8 cellular contexts compared by ENCODE assay signal in the genomic region with DNA sequence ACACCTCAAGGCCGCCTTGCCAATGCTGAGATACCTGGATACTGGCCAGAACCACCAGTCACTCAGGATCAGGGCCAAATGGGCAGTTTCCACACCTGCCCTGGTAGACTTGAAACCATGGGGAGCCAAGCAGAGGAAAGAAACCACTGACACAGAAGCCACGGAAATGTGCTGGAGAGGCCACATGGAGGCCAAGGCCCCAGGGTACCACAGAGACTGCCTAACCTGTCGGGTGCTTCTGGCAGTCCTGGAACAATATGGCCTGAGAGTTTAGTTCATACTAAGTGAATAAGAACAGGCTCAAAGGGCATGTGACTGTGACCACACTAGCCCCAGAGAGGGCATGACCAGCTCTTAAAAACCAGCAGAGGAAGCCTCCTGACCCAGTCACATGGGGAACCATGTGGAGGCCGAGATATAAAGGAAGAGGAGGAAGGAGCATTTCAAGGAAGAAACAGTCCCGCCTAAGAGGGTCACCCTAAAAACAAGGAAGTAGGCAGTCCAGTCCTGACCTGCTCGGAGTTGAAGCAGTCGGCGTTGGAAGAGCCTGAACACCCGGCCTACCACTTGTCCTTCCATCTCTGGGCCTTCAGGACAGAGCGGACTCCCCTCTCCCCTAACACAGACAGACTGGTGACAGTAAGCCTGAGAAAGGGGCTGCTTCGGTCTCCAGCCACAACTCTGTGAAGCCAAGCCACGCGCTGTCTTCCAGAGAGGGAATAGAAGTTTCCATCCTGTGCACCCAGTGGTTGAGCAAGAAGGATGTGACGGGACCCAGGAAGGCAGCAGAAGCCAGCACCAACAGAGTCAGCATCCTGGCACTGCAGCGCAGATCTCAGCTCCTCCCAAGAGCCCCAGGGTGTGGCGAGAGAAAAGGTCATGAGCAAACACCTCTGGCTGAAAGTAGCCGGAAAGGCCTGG. TPM values are rescaled to one million over a fixed set of nuclear protein-coding genes. Genes with fewer than 3 reads are reported as not detected.
DNase-seq lines count a peak whose midpoint lies in the region; ATAC-seq and TF ChIP-seq lines count a peak whose summit lies in the region.

Gene DENND2D (minus strand): TSS at position 766 of the 921 bp plus-strand sequence. CDS start 187 bp downstream, at position 579.

- TF ChIP-seq EP300 in SK-N-SH (IDR thresholded peaks at IDR 0.05; ENCODE audit: borderline replicate concordance in 1 of 2, low read depth in 1 of 2, low read length in 1 of 2) = no peak

- no peaks in the 10 kb centered on the region for H3K9me2 ChIP-seq in SK-N-SH

- no peak within 1 kb of the TSS for H3K4me2 ChIP-seq in SK-N-SH

- TF ChIP-seq RAD21 in SK-N-SH (IDR thresholded peaks at IDR 0.05; ENCODE audit: low read length) = no peak

- H3K27ac ChIP-seq in left ventricle myocardium inferior (replicated peaks) (peak within 1 kb of the TSS; percentile 46), SK-N-SH (ENCODE audit: low read depth in 2 of 2, low read length in 1 of 2) (no peak within 1 kb of the TSS)

- H3K36me3 ChIP-seq in left ventricle myocardium inferior (no peaks in the 10 kb centered on the region), SK-N-SH (replicated peaks in 1 of 2; ENCODE audit: control insufficient read depth in 1 of 2, insufficient read depth in 2 of 2, low read length in 1 of 2) (no peaks in the 10 kb centered on the region)

- H3F3A ChIP-seq in SK-N-SH (replicated peaks; ENCODE audit: insufficient read depth) = no peaks in the 10 kb centered on the region

- WGBS in SK-N-SH (ENCODE audit: low lambda C conversion rate) = 81% methylated on average over 13 of the region's 17 CpGs

- H4K20me1 ChIP-seq in SK-N-SH (ENCODE audit: insufficient read depth) = no peaks in the 10 kb centered on the region

- no peak for ATAC-seq in GM19463 (IDR thresholded peaks at IDR 0.05; ENCODE audit: unreplicated experiment)
- ATAC-seq in GM18861 (IDR thresholded peaks at IDR 0.05; ENCODE audit: unreplicated experiment) = no peak

- H3K27me3 ChIP-seq in left ventricle myocardium inferior (ENCODE audit: low read depth) = peaks cover 25% of the 10 kb centered on the region
- H3K27me3 ChIP-seq in SK-N-SH (ENCODE audit: insufficient read depth) = no peaks in the 10 kb centered on the region

- TF ChIP-seq CTCF in left ventricle myocardium inferior (IDR thresholded peaks at IDR 0.05; ENCODE audit: borderline replicate concordance) (no peak), SK-N-SH (IDR thresholded peaks at IDR 0.05) (no peak)

- no peak within 1 kb of the TSS for H2AFZ ChIP-seq in SK-N-SH (ENCODE audit: low read depth)

- H3K4me3 ChIP-seq in left ventricle myocardium inferior (peak within 1 kb of the TSS; percentile 29), SK-N-SH (ENCODE audit: low read depth in 2 of 2, low read length in 1 of 2) (no peak within 1 kb of the TSS)

- H3K9ac ChIP-seq in SK-N-SH = no peak within 1 kb of the TSS

- CTCF ChIA-PET in activated CD8-positive, alpha-beta memory T cell treated with anti-CD3 and anti-CD28 coated beads for 36 hours (lab: Charles Lee) = interaction anchor here (1.1 to 7.3 kb wide), 5 partner anchors 13 to 201 kb away, joined by 4 to 73 read pairs (median 5); no protein-coding TSS in a partner anchor
- CTCF ChIA-PET in SK-N-SH (lab: Yijun Ruan, JAX) = interaction anchor here (1.0 to 2.2 kb wide), 2 partner anchors 23 kb away, joined by 4 to 9 read pairs; no protein-coding TSS in a partner anchor

- DNase-seq in M059J (ENCODE audit: low read depth) = no peak
- DNase-seq in left ventricle myocardium inferior = peak; percentile 32
- DNase-seq in stimulated activated CD4-positive, alpha-beta T cell treated with anti-CD3 and anti-CD28 coated beads, Interleukin-15, amount 100 ng/mL, for 24 hours = peak; percentile 85
- DNase-seq in SK-N-SH = no peak
- no peak for DNase-seq in EL

- H3K9me3 ChIP-seq in left ventricle myocardium inferior (replicated peaks) (no peaks in the 10 kb centered on the region), SK-N-SH (no peaks in the 10 kb centered on the region)

- POLR2A ChIA-PET in activated CD8-positive, alpha-beta memory T cell treated with anti-CD3 and anti-CD28 coated beads for 36 hours (lab: Charles Lee) = interaction anchor here (1.1 to 8.4 kb wide), 3 partner anchors 9 to 17 kb away, joined by 3 to 154 read pairs (median 3); no protein-coding TSS in a partner anchor
- POLR2A ChIA-PET in SK-N-SH (lab: Yijun Ruan, JAX) = interaction anchor here (0.8 kb wide), 1 partner anchor 61 kb away, joined by 3 read pairs; no protein-coding TSS in a partner anchor

- H3K4me1 ChIP-seq in left ventricle myocardium inferior (peaks cover 17% of the 10 kb centered on the region), SK-N-SH (ENCODE audit: control insufficient read depth in 1 of 2, insufficient read depth in 2 of 2, low read depth in 1 of 2, low read length in 1 of 2) (no peaks in the 10 kb centered on the region; a peak in 1 of 4 replicates)

- H3K79me2 ChIP-seq in SK-N-SH (ENCODE audit: insufficient read depth) = no peaks in the 10 kb centered on the region

- intact Hi-C loops in left ventricle myocardium inferior (cut with micrococcal nuclease) = no loop called here

TF ChIP-seq in SK-N-SH, 30 proteins besides CTCF, POLR2A, EP300 and RAD21:
- TF ChIP-seq RCOR1 (IDR thresholded peaks at IDR 0.05; ENCODE audit: low read length) (no peak), TEAD4 (IDR thresholded peaks at IDR 0.05; ENCODE audit: borderline replicate concordance, insufficient read depth) (no peak), MEF2A (IDR thresholded peaks at IDR 0.05; ENCODE audit: borderline replicate concordance, low read depth) (no peak), FOSL2 (IDR thresholded peaks at IDR 0.05; ENCODE audit: borderline replicate concordance, low read depth) (no peak), JUND (IDR thresholded peaks at IDR 0.05) (no peak), NRF1 (IDR thresholded peaks at IDR 0.05; ENCODE audit: low read depth, low read length) (no peak), SMC3 (IDR thresholded peaks at IDR 0.05; ENCODE audit: low read depth, low read length) (no peak), ELF1 (IDR thresholded peaks at IDR 0.05) (no peak), EZH2phosphoT487 (IDR thresholded peaks at IDR 0.05; ENCODE audit: borderline replicate concordance, low read depth) (no peak), SIN3A (IDR thresholded peaks at IDR 0.05; ENCODE audit: borderline replicate concordance, low read depth, low read length) (no peak)
- TF ChIP-seq, protein P1, sequence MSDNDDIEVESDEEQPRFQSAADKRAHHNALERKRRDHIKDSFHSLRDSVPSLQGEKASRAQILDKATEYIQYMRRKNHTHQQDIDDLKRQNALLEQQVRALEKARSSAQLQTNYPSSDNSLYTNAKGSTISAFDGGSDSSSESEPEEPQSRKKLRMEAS (IDR thresholded peaks at IDR 0.05; ENCODE audit: low read depth) = no peak

RNA-seq across cellular contexts. Expression of gene DENND2D, which starts in this region (rescaled TPM):
- 4.3 and 10.2 TPM in 2 replicates for total RNA-seq in M059J (2014; rRNA removed; shearing (Covaris generic))
- total RNA-seq in activated CD8-positive, alpha-beta memory T cell treated with anti-CD3 and anti-CD28 coated beads for 36 hours = 100 to 1,000 TPM; 232 TPM
- 1.8 TPM for total RNA-seq in left ventricle myocardium inferior
- 1.3 and 1.6 TPM in 2 replicates for polyA plus RNA-seq in SK-N-SH (2012; rRNA removed)
- polyA plus RNA-seq in SK-N-SH (2012; cell fraction: cytosol; rRNA removed) = 1.1 and 1.6 TPM in 2 replicates
- 1.3 and 2.3 TPM in 2 replicates for polyA plus RNA-seq in SK-N-SH (2012; cell fraction: nucleus; rRNA removed)

Comparison
In these comparisons a context has a peak if more than half of its experiments do, and no peak if none do; other contexts are left out.
1. RNA of gene DENND2D (total RNA-seq): 232 TPM in activated CD8-positive, alpha-beta memory T cell treated with anti-CD3 and anti-CD28 coated beads for 36 hours; 4.3 to 10.2 TPM in M059J and 1.8 TPM in left ventricle myocardium inferior (single experiment); every median in the first group is over 10 times any median in the second.
2. DNase-seq: peak in left ventricle myocardium inferior (single experiment) and stimulated activated CD4-positive, alpha-beta T cell treated with anti-CD3 and anti-CD28 coated beads, Interleukin-15, amount 100 ng/mL, for 24 hours (single experiment); none in M059J (single experiment), SK-N-SH (single experiment) and EL (single experiment).